ENCODE assay signal across 8 cellular contexts in genomic region chr17:7931709-7932482, GRCh38. TPM values are rescaled to one million over a fixed set of nuclear protein-coding genes. Genes with fewer than 3 reads are reported as not detected.
DNase-seq lines count a peak whose midpoint lies in the region; ATAC-seq and TF ChIP-seq lines count a peak whose summit lies in the region.

TSS of gene CNTROB (plus strand) at chr17:7932206. CDS start at chr17:7933080, 874 bp downstream.
TSS of gene TRAPPC1 (minus strand) at chr17:7931946. CDS start at chr17:7931829, 117 bp downstream.

- H3K27ac ChIP-seq in left lung: peak within 1 kb of the TSS; percentile 65 to 91

- ATAC-seq in GM19372 (IDR thresholded peaks at IDR 0.05; ENCODE audit: low read depth, unreplicated experiment): peak; percentile 96
- ATAC-seq in HG03558 (IDR thresholded peaks at IDR 0.05; ENCODE audit: extremely low read depth, unreplicated experiment): peak; percentile 78
- ATAC-seq in left lung: peak; percentile 96

- H3K27me3 ChIP-seq in left lung: no peaks in the 10 kb centered on the region

- peak within 1 kb of the TSS; percentile 77 to 79 for H3K4me3 ChIP-seq in left lung

- TF ChIP-seq CTCF in left lung (IDR thresholded peaks at IDR 0.05): no peak

- H3K36me3 ChIP-seq in left lung: peaks cover 0 to 38% of the 10 kb centered on the region in 2 donors

- peak; percentile 93 to 100 (median 99) for DNase-seq in C1 segment of cervical spinal cord (lab: John Stamatoyannopoulos, UW)
- peak; percentile 99 for DNase-seq in NCI-H748 treated with DMSO at 0.1 percent for 48 hours (lab: John Stamatoyannopoulos, UW)
- peak; percentile 97 to 99 for DNase-seq in activated CD4-positive, alpha-beta T cell treated with anti-CD3 and anti-CD28 coated beads, Interleukin-2, amount 50 U/mL, for 24 hours (ENCODE audit: low read depth in 1 of 2, low spot score in 1 of 2)
- peak; percentile 99 for DNase-seq in dedifferentiated amniotic fluid mesenchymal stem cell (ENCODE audit: extremely low spot score)
- peak; percentile 100 for DNase-seq in left lung
- DNase-seq in stimulated activated CD4-positive, alpha-beta T cell treated with anti-CD3 and anti-CD28 coated beads, Interleukin-2, amount 100 ng/mL, for 48 hours: peak; percentile 99

- peaks cover 13 to 42% of the 10 kb centered on the region in 2 donors for H3K4me1 ChIP-seq in left lung

- intact Hi-C loops in left lung (cut with DNase I): no loop called here

- H3K9me3 ChIP-seq in left lung: no peaks in the 10 kb centered on the region

RNA-seq across cellular contexts. Expression of gene CNTROB, which starts in this region (rescaled TPM):
- total RNA-seq in left lung: 10 to 100 TPM; 38.2 to 50.1 TPM

RNA-seq across cellular contexts. Expression of gene TRAPPC1, which starts in this region (rescaled TPM):
- total RNA-seq in left lung: 100 to 1,000 TPM; 141 to 181 TPM

Comparison
In these comparisons a context has a peak if more than half of its experiments do, and no peak if none do; other contexts are left out.
1. Peak in every context shown above with its lines: DNase-seq, ATAC-seq, H3K4me3 ChIP-seq and H3K27ac ChIP-seq.